ENCODE assay signal across 1 cellular context in genomic region chr11:64315667-64316526, GRCh38.
TF ChIP-seq lines count a peak whose summit lies in the region.

No MANE protein-coding gene starts in this region.

TF ChIP-seq in WTC11, 78 proteins besides CTCF, POLR2A, EP300 and RAD21:
- TF ChIP-seq PRRX2 (CRISPR knock-in tag; IDR thresholded peaks at IDR 0.05), result 0 out of 2 replicates have a peak, but pooled peaks have one; percentile 54
